ENCODE assay signal across 12 cellular contexts in the genomic region with DNA sequence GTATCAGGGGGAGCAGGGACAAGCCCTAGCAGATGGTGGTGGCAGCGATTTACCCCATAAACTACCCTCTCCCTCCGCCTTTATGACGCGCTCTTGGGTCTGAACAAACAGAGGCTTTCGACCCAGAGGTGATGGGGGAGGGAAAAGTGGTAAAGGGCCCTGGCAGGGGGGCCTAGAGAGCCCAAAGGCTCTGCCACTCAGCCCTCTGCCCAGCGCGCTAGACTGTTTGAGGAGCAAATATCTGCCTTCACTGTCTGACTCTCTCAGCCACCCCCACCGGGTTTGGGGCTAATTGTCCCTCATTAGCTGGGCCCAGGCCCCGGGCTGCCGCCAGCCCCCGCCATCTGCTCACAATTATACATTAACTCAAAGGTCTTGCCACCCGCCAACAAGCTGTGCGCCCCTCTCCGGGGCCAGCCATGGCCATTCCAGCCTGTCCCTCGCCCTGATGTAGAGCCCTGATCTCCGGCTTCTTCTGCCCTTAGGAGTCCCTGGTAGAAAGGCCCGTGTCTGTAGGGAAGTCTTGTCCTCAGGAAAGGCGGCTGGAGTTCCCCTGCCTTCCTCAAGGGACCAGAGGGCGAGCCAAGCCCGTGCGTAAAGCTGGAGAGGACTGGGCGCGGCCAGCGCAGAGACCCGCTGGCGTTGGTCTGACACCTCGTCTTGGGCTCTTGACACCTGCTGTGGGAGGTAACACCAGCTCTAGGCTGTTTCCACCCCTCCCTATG. TPM values are rescaled to one million over a fixed set of nuclear protein-coding genes. Genes with fewer than 3 reads are reported as not detected.
DNase-seq lines count a peak whose midpoint lies in the region; ATAC-seq and TF ChIP-seq lines count a peak whose summit lies in the region.
"Had no signal": no experiment of that assay in that cellular context is flagged by ENCODE, and none has a peak within 500 bp of the region (broad histone marks: within the 10 kb centered on the region; RNA-seq: fewer than 3 reads in every experiment).

No MANE protein-coding gene starts in this region.

- H2AFZ ChIP-seq in neuronal stem cell (ENCODE audit: low read length), result peak overlapping the region; percentile 6

- TF ChIP-seq POLR2A in gastrocnemius medialis (IDR thresholded peaks at IDR 0.05), result no peak

- no peak overlapping the region for H4K8ac ChIP-seq in neuronal stem cell (ENCODE audit: low read depth, low read length)

- DNase-seq in DMS53 (lab: John Stamatoyannopoulos, UW), result peak; percentile 51
- DNase-seq in DMS53 treated with DMSO at 0.1 percent for 48 hours (lab: John Stamatoyannopoulos, UW; ENCODE audit: unreplicated experiment), result no peak
- DNase-seq in neuronal stem cell (ENCODE audit: low spot score), result no peak
- DNase-seq in effector CD4-positive, alpha-beta T cell, result no peak
- no peak for DNase-seq in gastrocnemius medialis
- DNase-seq: activated CD4-positive, alpha-beta T cell treated with anti-CD3 and anti-CD28 coated beads for 36 hours; MM.1S had no signal

- H3K27ac ChIP-seq in ectodermal cell (ENCODE audit: insufficient read depth, low read depth, low read length, poor library complexity, severe bottlenecking), result no peak overlapping the region
- no peak overlapping the region for H3K27ac ChIP-seq in neuronal stem cell (replicated peaks; ENCODE audit: low read length)
- H3K27ac ChIP-seq in gastrocnemius medialis, result no peak overlapping the region
- H3K27ac ChIP-seq: 22Rv1, body of pancreas had no signal

- H3K9me3 ChIP-seq in ectodermal cell (ENCODE audit: control insufficient read depth, low read length) (no peaks in the 10 kb centered on the region), neuronal stem cell (replicated peaks in 1 of 2; ENCODE audit: control insufficient read depth in 2 of 2, insufficient read depth in 1 of 2, low read depth in 1 of 2, low read length in 2 of 2) (no peaks in the 10 kb centered on the region), gastrocnemius medialis (no peaks in the 10 kb centered on the region)
- H3K9me3 ChIP-seq: body of pancreas had no signal

- 27 to 31% methylated on average over 24 to 27 of the region's 27 CpGs for WGBS in ectodermal cell, 2 experiments
- no CpG with 5 or more reads among the region's 27 CpGs for WGBS in neuronal stem cell (ENCODE audit: extremely low coverage in 2 of 2, insufficient read length in 2 of 2, insufficient replicate concordance in 1 of 2), 2 donors

- ATAC-seq in gastrocnemius medialis, result no peak
- ATAC-seq: activated CD4-positive, alpha-beta T cell treated with anti-CD3 and anti-CD28 coated beads for 36 hours; body of pancreas had no signal

- peak overlapping the region; percentile 36 for H3K4me3 ChIP-seq in ectodermal cell (ENCODE audit: insufficient read depth, low read depth, low read length)
- peak overlapping the region in 1 of 2 donors; percentile 74 for H3K4me3 ChIP-seq in neuronal stem cell (ENCODE audit: low read length in 2 of 2)
- H3K4me3 ChIP-seq in gastrocnemius medialis, result no peak overlapping the region
- H3K4me3 ChIP-seq: body of pancreas had no signal

- no peak overlapping the region for H2BK12ac ChIP-seq in neuronal stem cell (ENCODE audit: low read length)

- H3K4me1 ChIP-seq in ectodermal cell (ENCODE audit: control insufficient read depth, insufficient read depth, low read length) (peaks cover 3% of the 10 kb centered on the region), neuronal stem cell (ENCODE audit: control insufficient read depth in 2 of 2, insufficient read depth in 1 of 2, low read depth in 1 of 2, low read length in 2 of 2) (peaks cover 0 to 2% of the 10 kb centered on the region in 2 donors), gastrocnemius medialis (no peaks in the 10 kb centered on the region)
- H3K4me1 ChIP-seq: body of pancreas had no signal

- H3K23ac ChIP-seq in neuronal stem cell (ENCODE audit: low read depth, low read length, poor library complexity), result peak overlapping the region; percentile 69

- H3K27me3 ChIP-seq in ectodermal cell (ENCODE audit: control insufficient read depth, insufficient read depth, low read length, poor library complexity, severe bottlenecking) (peaks cover 43% of the 10 kb centered on the region), neuronal stem cell (ENCODE audit: control insufficient read depth in 3 of 3, insufficient read depth in 3 of 3, low read depth in 1 of 3, low read length in 3 of 3) (peaks cover 2 to 78% (median 21%) of the 10 kb centered on the region in 3 experiments), gastrocnemius medialis (peaks cover 6 to 22% (median 7%) of the 10 kb centered on the region in 3 donors)
- H3K27me3 ChIP-seq: body of pancreas had no signal

- in situ Hi-C loops in gastrocnemius medialis (cut with MboI; ENCODE audit: low sequenced_read_pairs in 4 of 4), result no loop called here

- H3K36me3 ChIP-seq in ectodermal cell (ENCODE audit: control insufficient read depth, insufficient read depth, low read length) (no peaks in the 10 kb centered on the region), neuronal stem cell (replicated peaks in 1 of 2; ENCODE audit: control insufficient read depth in 2 of 2, insufficient read depth in 2 of 2, low read length in 2 of 2) (no peaks in the 10 kb centered on the region), gastrocnemius medialis (no peaks in the 10 kb centered on the region)

- H3K4ac ChIP-seq in neuronal stem cell (ENCODE audit: low read length), result no peak overlapping the region

- intact Hi-C loops in gastrocnemius medialis (cut with DNase I; ENCODE audit: low total_unique reads), result no loop called here

- no peaks in the 10 kb centered on the region for H3K79me1 ChIP-seq in neuronal stem cell (ENCODE audit: low read depth, low read length)

- no peak overlapping the region for H4K91ac ChIP-seq in neuronal stem cell (ENCODE audit: low read depth, low read length, poor library complexity)

- H3K14ac ChIP-seq in neuronal stem cell (ENCODE audit: low read length), result no peak overlapping the region

- peak overlapping the region; percentile 19 for H2AK5ac ChIP-seq in neuronal stem cell (ENCODE audit: low read depth, low read length)

- no peak overlapping the region for H2BK15ac ChIP-seq in neuronal stem cell (ENCODE audit: low read length)

- no peak overlapping the region for H2BK120ac ChIP-seq in neuronal stem cell (ENCODE audit: low read depth, low read length)

- peak overlapping the region; percentile 75 for H3K4me2 ChIP-seq in neuronal stem cell (ENCODE audit: insufficient read depth, low read length, poor library complexity, severe bottlenecking)

- no peak overlapping the region for H2BK5ac ChIP-seq in neuronal stem cell (ENCODE audit: low read length)

- H3K18ac ChIP-seq in neuronal stem cell (ENCODE audit: low read length), result no peak overlapping the region

- H3K9ac ChIP-seq in neuronal stem cell (ENCODE audit: low read depth, low read length, poor library complexity), result no peak overlapping the region

- TF ChIP-seq CTCF in gastrocnemius medialis (IDR thresholded peaks at IDR 0.05 in 4 of 5, conservative IDR thresholded peaks at IDR 0.05 in 1 of 5), result no peak

RNA-seq across cellular contexts. Expression of gene PAX4, which starts 1.9 kb away (rescaled TPM):
- polyA plus RNA-seq in ectodermal cell (2013, experiment 1 of 4), result not detected
- not detected for polyA plus RNA-seq in ectodermal cell (2013, experiment 2 of 4)
- 0.16 TPM for polyA plus RNA-seq in ectodermal cell (2013, experiment 3 of 4)
- polyA plus RNA-seq in ectodermal cell (2013, experiment 4 of 4), result 0.12 TPM
- not detected for polyA plus RNA-seq in neuronal stem cell (2013, experiment 1 of 2)
- 0.03 TPM for polyA plus RNA-seq in neuronal stem cell (2013, experiment 2 of 2)
- total RNA-seq in gastrocnemius medialis, result not detected
- total RNA-seq: activated CD4-positive, alpha-beta T cell treated with anti-CD3 and anti-CD28 coated beads for 36 hours; body of pancreas; epithelial cell of proximal tubule; neural crest cell had no signal

RNA-seq across cellular contexts. Expression of gene FSCN3, which starts 26.3 kb away (rescaled TPM):
- polyA plus RNA-seq in ectodermal cell (2013, experiment 1 of 4), result 2.8 TPM
- polyA plus RNA-seq in ectodermal cell (2013, experiment 2 of 4), result 2.9 TPM
- 0.85 TPM for polyA plus RNA-seq in ectodermal cell (2013, experiment 3 of 4)
- polyA plus RNA-seq in ectodermal cell (2013, experiment 4 of 4), result 1.5 TPM
- polyA plus RNA-seq in neuronal stem cell (2013, experiment 1 of 2), result 1.7 TPM
- 1.1 TPM for polyA plus RNA-seq in neuronal stem cell (2013, experiment 2 of 2)
- 1 to 10 TPM in 2 of 4 donors, not detected in 2; 1.9 to 2.5 TPM for total RNA-seq in gastrocnemius medialis

RNA-seq across cellular contexts. Expression of gene ARF5, which starts 31.6 kb away (rescaled TPM):
- polyA plus RNA-seq in ectodermal cell (2013, experiment 1 of 4), result 229 TPM
- 202 TPM for polyA plus RNA-seq in ectodermal cell (2013, experiment 2 of 4)
- polyA plus RNA-seq in ectodermal cell (2013, experiment 3 of 4), result 205 TPM
- 227 TPM for polyA plus RNA-seq in ectodermal cell (2013, experiment 4 of 4)
- polyA plus RNA-seq in neuronal stem cell (2013, experiment 1 of 2), result 174 TPM
- polyA plus RNA-seq in neuronal stem cell (2013, experiment 2 of 2), result 173 TPM
- total RNA-seq in gastrocnemius medialis, result 100 to 1,000 TPM in 3 of 4 donors, 10 to 100 TPM in 1; 76.3 to 202 (median 156) TPM

RNA-seq across cellular contexts. Expression of gene SND1, which starts 32.2 kb away (rescaled TPM):
- polyA plus RNA-seq in ectodermal cell (2013, experiment 1 of 4), result 163 TPM
- polyA plus RNA-seq in ectodermal cell (2013, experiment 2 of 4), result 166 TPM
- 116 TPM for polyA plus RNA-seq in ectodermal cell (2013, experiment 3 of 4)
- polyA plus RNA-seq in ectodermal cell (2013, experiment 4 of 4), result 131 TPM
- 64.0 TPM for polyA plus RNA-seq in neuronal stem cell (2013, experiment 1 of 2)
- 61.4 TPM for polyA plus RNA-seq in neuronal stem cell (2013, experiment 2 of 2)
- 10 to 100 TPM; 30.4 to 73.0 (median 50.3) TPM for total RNA-seq in gastrocnemius medialis

RNA-seq across cellular contexts. Expression of gene GCC1, which starts 34.4 kb away (rescaled TPM):
- polyA plus RNA-seq in ectodermal cell (2013, experiment 1 of 4), result 15.9 TPM
- polyA plus RNA-seq in ectodermal cell (2013, experiment 2 of 4), result 18.5 TPM
- 12.1 TPM for polyA plus RNA-seq in ectodermal cell (2013, experiment 3 of 4)
- polyA plus RNA-seq in ectodermal cell (2013, experiment 4 of 4), result 14.5 TPM
- 5.0 TPM for polyA plus RNA-seq in neuronal stem cell (2013, experiment 1 of 2)
- polyA plus RNA-seq in neuronal stem cell (2013, experiment 2 of 2), result 4.9 TPM
- total RNA-seq in gastrocnemius medialis, result 10 to 100 TPM; 12.3 to 17.9 (median 15.4) TPM
